ENCODE assay signal across 8 cellular contexts in the genomic region with DNA sequence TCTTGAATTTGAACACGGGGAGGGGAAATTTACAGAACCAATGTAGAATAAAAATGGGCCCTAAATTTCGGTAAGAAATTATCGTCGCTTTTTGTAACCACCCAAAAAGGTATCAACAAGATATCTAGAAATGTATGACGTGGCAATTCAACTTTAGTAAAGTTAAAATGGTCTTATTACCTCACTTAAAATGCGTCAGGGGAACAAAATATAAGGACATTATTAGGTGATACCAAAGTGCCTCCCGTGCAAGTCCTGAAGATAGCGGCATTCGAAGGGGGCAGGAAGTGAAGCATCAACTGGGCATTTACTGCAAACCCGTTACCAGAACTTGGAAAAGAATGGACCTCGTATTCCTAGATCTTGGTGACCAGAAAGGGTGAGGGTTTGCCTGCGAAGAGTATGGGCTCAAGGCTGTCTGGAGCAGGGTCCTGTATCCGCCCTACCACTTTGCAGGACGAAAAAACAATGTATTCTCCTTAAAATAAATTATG. TPM values are rescaled to one million over a fixed set of nuclear protein-coding genes. Genes with fewer than 3 reads are reported as not detected.
DNase-seq lines count a peak whose midpoint lies in the region; ATAC-seq, FAIRE-seq and TF ChIP-seq lines count a peak whose summit lies in the region.

No MANE protein-coding gene starts in this region.

- POLR2A ChIA-PET in CD8-positive, alpha-beta T cell (lab: Charles Lee) = no interaction called here

- no peaks in the 10 kb centered on the region for H3K36me3 ChIP-seq in CD8-positive, alpha-beta T cell (ENCODE audit: insufficient read depth, low read length)
- no peaks in the 10 kb centered on the region for H3K36me3 ChIP-seq in MM.1S (replicated peaks; ENCODE audit: insufficient read depth, low read length)

- no peaks in the 10 kb centered on the region for H3K9me2 ChIP-seq in MM.1S (replicated peaks; ENCODE audit: insufficient read depth, low read length)

- peaks cover 39% of the 10 kb centered on the region for H3K79me2 ChIP-seq in MM.1S (ENCODE audit: low read length)

- peaks cover 29% of the 10 kb centered on the region for H3K4me1 Mint-ChIP-seq in CD8-positive, alpha-beta T cell (ENCODE audit: low read depth)
- peaks cover 22% of the 10 kb centered on the region for H3K4me1 Mint-ChIP-seq in nephron

- H3K9ac ChIP-seq in MM.1S (ENCODE audit: low read length) = peak overlapping the region; percentile 63

- intact Hi-C loops in CD8-positive, alpha-beta T cell (cut with DNase I, micrococcal nuclease) = loop anchor here (1.0 to 10.0 kb wide), 12 partner anchors 63 to 1881 kb away; partner anchors contain the start of genes FANCB (in 2 of the 2), MOSPD2 (in 2 of the 2), PIGA (in 2 of the 2) and ZRSR2 (in 2 of the 2)

- TF ChIP-seq CTCF in CD8-positive, alpha-beta T cell (IDR thresholded peaks at IDR 0.05) = no peak
- TF ChIP-seq CTCF in MM.1S (IDR thresholded peaks at IDR 0.05; ENCODE audit: low read length) (no peak), coronary artery (IDR thresholded peaks at IDR 0.05) (no peak), nephron (IDR thresholded peaks at IDR 0.05; ENCODE audit: unreplicated experiment in 3 of 3) (no peak)

- CTCF ChIA-PET in CD8-positive, alpha-beta T cell (lab: Charles Lee) = no interaction called here

- H4K20me1 ChIP-seq in MM.1S (ENCODE audit: insufficient read depth, low read length) = no peaks in the 10 kb centered on the region

- no peak for DNase-seq in CD8-positive, alpha-beta T cell
- DNase-seq in MM.1S (no peak), coronary artery (ENCODE audit: low spot score) (no peak), SW 1271 (lab: John Stamatoyannopoulos, UW) (no peak), frontal cortex (ENCODE audit: low spot score in 2 of 2) (no peak)
- DNase-seq in activated CD4-positive, CD25-positive, alpha-beta regulatory T cell (lab: John Stamatoyannopoulos, UW) = no peak

- peak overlapping the region; percentile 48 for H3K27ac ChIP-seq in CD8-positive, alpha-beta T cell (ENCODE audit: low read depth, low read length)
- H3K27ac ChIP-seq in MM.1S (ENCODE audit: low read length) (peak overlapping the region; percentile 42; the same call in 1 of the 2 replicates), coronary artery (peak overlapping the region; percentile 82 to 91)

- H3K27ac Mint-ChIP-seq in CD8-positive, alpha-beta T cell = peak overlapping the region; percentile 60
- H3K27ac Mint-ChIP-seq in nephron = peak overlapping the region; percentile 34 to 71 (median 65)

- no peak for FAIRE-seq in frontal cortex (lab: Jason Lieb, UNC)

- peak overlapping the region; percentile 35; the same call in 1 of the 2 replicates for H2AFZ ChIP-seq in MM.1S (ENCODE audit: low read length)

- H3F3A ChIP-seq in MM.1S (ENCODE audit: insufficient read depth, low read length) = peaks cover 25% of the 10 kb centered on the region

- no peak for ATAC-seq in CD8-positive, alpha-beta T cell
- ATAC-seq in HG03469 (IDR thresholded peaks at IDR 0.05; ENCODE audit: unreplicated experiment) = no peak

- no peaks in the 10 kb centered on the region for H3K9me3 ChIP-seq in CD8-positive, alpha-beta T cell (ENCODE audit: low read length)
- no peaks in the 10 kb centered on the region for H3K9me3 ChIP-seq in MM.1S (replicated peaks; ENCODE audit: insufficient read depth, low read length)

- no peaks in the 10 kb centered on the region for H3K4me1 ChIP-seq in CD8-positive, alpha-beta T cell (ENCODE audit: insufficient read depth, low read length)
- H3K4me1 ChIP-seq in MM.1S (ENCODE audit: low read length) = peaks cover 29% of the 10 kb centered on the region

- H3K36me3 Mint-ChIP-seq in CD8-positive, alpha-beta T cell = peaks cover 14% of the 10 kb centered on the region
- H3K36me3 Mint-ChIP-seq in nephron (ENCODE audit: low read depth) = peaks cover 6% of the 10 kb centered on the region

- peak overlapping the region; percentile 74 for H3K4me3 Mint-ChIP-seq in CD8-positive, alpha-beta T cell
- peak overlapping the region; percentile 79 to 89 (median 81) for H3K4me3 Mint-ChIP-seq in nephron

- H3K4me3 ChIP-seq in CD8-positive, alpha-beta T cell (ENCODE audit: low read depth, low read length) = peak overlapping the region; percentile 60
- peak overlapping the region; percentile 83 for H3K4me3 ChIP-seq in MM.1S (ENCODE audit: low read length)
- peak overlapping the region; percentile 80 for H3K4me3 ChIP-seq in coronary artery

- H3K9me3 Mint-ChIP-seq in CD8-positive, alpha-beta T cell = no peaks in the 10 kb centered on the region
- no peaks in the 10 kb centered on the region for H3K9me3 Mint-ChIP-seq in nephron

- no peaks in the 10 kb centered on the region for H3K27me3 ChIP-seq in CD8-positive, alpha-beta T cell (ENCODE audit: insufficient read depth, low read length)
- H3K27me3 ChIP-seq in MM.1S (replicated peaks; ENCODE audit: insufficient read depth, low read length) = no peaks in the 10 kb centered on the region

- peak overlapping the region; percentile 76 for H3K4me2 ChIP-seq in MM.1S (ENCODE audit: low read depth, low read length)

- no peaks in the 10 kb centered on the region for H3K27me3 Mint-ChIP-seq in CD8-positive, alpha-beta T cell (ENCODE audit: low read depth)
- H3K27me3 Mint-ChIP-seq in nephron (ENCODE audit: low read depth) = peaks cover 24% of the 10 kb centered on the region

RNA-seq across cellular contexts. Expression of gene AP1S2, which starts 1.0 kb away (rescaled TPM):
- 10 to 100 TPM; 10.9 to 14.1 TPM for total RNA-seq in CD8-positive, alpha-beta T cell
- 185 TPM for total RNA-seq in frontal cortex

Comparison
In these comparisons a context has a peak if more than half of its experiments do, and no peak if none do; other contexts are left out.
1. RNA of gene AP1S2, which starts 1.0 kb away (total RNA-seq): 185 TPM in frontal cortex (single experiment); 10.9 to 14.1 TPM in CD8-positive, alpha-beta T cell; every median in the first group is over 10 times any median in the second.
2. Peak in every context shown above with its lines, with median percentiles within 50 percentile points of each other: H3K27ac ChIP-seq and H3K4me3 ChIP-seq.